Comparison of ENCODE assay signal across 1 cellular context in the genomic region with DNA sequence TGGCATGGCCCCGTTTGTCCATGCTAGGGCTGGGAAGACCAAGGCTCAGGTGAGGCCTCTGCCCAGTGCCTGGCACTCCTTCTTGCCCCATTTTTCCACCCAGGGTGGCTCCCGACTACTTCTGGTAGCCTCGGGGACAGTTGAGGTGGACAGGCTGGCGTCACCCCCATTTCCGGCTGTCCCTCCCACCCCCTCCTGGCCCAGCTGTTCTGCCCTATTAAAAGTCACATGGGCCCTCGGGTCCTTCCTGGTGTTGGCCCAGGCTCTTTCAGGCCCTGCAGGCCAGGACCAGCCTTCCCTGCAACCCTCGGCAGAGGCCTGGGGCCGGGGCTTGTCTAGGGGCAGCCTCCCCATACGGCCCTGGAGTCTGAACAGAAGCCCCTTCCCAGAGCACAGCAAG.
TF ChIP-seq lines count a peak whose summit lies in the region.

No MANE protein-coding gene starts in this region.

TF ChIP-seq in IMR-90, 13 proteins besides CTCF, POLR2A, EP300 and RAD21:
- TF ChIP-seq FOS (IDR thresholded peaks at IDR 0.05; ENCODE audit: low read depth, low read length) (no peak), MAZ (IDR thresholded peaks at IDR 0.05; ENCODE audit: borderline replicate concordance, low read depth, low read length) (no peak), BHLHE40 (IDR thresholded peaks at IDR 0.05; ENCODE audit: low read depth, low read length) (no peak), NFE2L2 (IDR thresholded peaks at IDR 0.05; ENCODE audit: low read depth, low read length) (no peak), MAFK (IDR thresholded peaks at IDR 0.05; ENCODE audit: low read depth, low read length) (no peak), RFX5 (IDR thresholded peaks at IDR 0.05; ENCODE audit: low read depth, low read length) (no peak), RCOR1 (IDR thresholded peaks at IDR 0.05; ENCODE audit: insufficient replicate concordance, low read length) (no peak), ELK1 (IDR thresholded peaks at IDR 0.05; ENCODE audit: borderline replicate concordance, low read depth, low read length) (no peak), MXI1 (IDR thresholded peaks at IDR 0.05; ENCODE audit: borderline replicate concordance, low read depth, low read length) (no peak), SMC3 (IDR thresholded peaks at IDR 0.05; ENCODE audit: low read depth, low read length) (no peak), CEBPB (IDR thresholded peaks at IDR 0.05; ENCODE audit: low read depth, low read length) (no peak), CHD1 (IDR thresholded peaks at IDR 0.05; ENCODE audit: low read depth, low read length) (no peak), USF2 (IDR thresholded peaks at IDR 0.05; ENCODE audit: low read depth, low read length) (no peak)
